14 cellular contexts compared by ENCODE assay signal in the genomic region with DNA sequence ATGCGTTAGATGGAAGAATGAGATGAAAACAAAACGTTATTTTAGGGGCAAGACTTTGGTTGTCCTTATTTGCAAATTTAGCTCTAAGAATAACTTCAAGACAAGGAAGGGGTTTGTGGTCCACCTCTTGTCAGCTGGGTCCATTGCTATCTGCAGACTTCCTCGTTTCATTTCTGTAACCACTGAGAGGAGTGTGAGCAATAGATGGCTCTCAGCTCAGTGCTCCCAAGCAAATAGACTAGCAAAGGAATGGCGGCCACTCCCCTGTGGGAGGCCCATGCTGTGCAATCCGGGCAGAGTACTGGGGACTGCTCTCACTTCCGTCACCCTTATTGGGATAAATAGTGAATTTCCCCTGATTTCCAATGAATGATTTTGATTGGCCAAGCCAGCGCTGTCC.
DNase-seq lines count a peak whose midpoint lies in the region; ATAC-seq, FAIRE-seq and TF ChIP-seq lines count a peak whose summit lies in the region.
"Had no signal": no experiment of that assay in that cellular context is flagged by ENCODE, and none has a peak within 500 bp of the region (broad histone marks: within the 10 kb centered on the region; RNA-seq: fewer than 3 reads in every experiment).

No MANE protein-coding gene starts in this region.

- no peak overlapping the region for H3K4me3 Mint-ChIP-seq in HFFc6

- no peaks in the 10 kb centered on the region; the same call in 1 of the 2 replicates for H3K27me3 Mint-ChIP-seq in HFFc6 (ENCODE audit: insufficient read depth)

- no peak for FAIRE-seq in H54 (lab: Jason Lieb, UNC)

- H4K20me1 ChIP-seq in OCI-LY3 (ENCODE audit: insufficient read depth, low read length), result no peaks in the 10 kb centered on the region

- H3K27ac ChIP-seq in OCI-LY3 (ENCODE audit: low read length), result no peak overlapping the region
- H3K27ac ChIP-seq: ascending aorta, testis had no signal

- TF ChIP-seq POLR2A in H54 (IDR thresholded peaks at IDR 0.05; ENCODE audit: low read depth, low read length), result no peak

- no peak for TF ChIP-seq CTCF in GM10248 (IDR thresholded peaks at IDR 0.05; ENCODE audit: control extremely low read depth, extremely low read depth, low read depth, missing control alignments)
- no peak for TF ChIP-seq CTCF in OCI-LY3 (IDR thresholded peaks at IDR 0.05; ENCODE audit: low read depth, low read length)
- no peak for TF ChIP-seq CTCF in HFFc6 (IDR thresholded peaks at IDR 0.05)

- POLR2A ChIA-PET in GM10248 (lab: Yijun Ruan, JAX), result no interaction called here

- no peaks in the 10 kb centered on the region for H3K79me2 ChIP-seq in OCI-LY3 (ENCODE audit: low read length)

- ATAC-seq in GM19397 (IDR thresholded peaks at IDR 0.05; ENCODE audit: unreplicated experiment), result peak; percentile 51
- ATAC-seq in HG03039 (IDR thresholded peaks at IDR 0.05; ENCODE audit: unreplicated experiment), result peak; percentile 44
- ATAC-seq in SK-N-SH treated with all-trans-retinoic acid at 6 μM for 48 hours, result no peak
- ATAC-seq: activated CD4-positive, CD25-positive, alpha-beta regulatory T cell treated with anti-CD3 and anti-CD28 coated beads, Interleukin-2, amount 50 U/mL, for 24 hours had no signal

- H3K4me3 ChIP-seq in OCI-LY3 (ENCODE audit: low read length), result peak overlapping the region; percentile 31
- H3K4me3 ChIP-seq: ascending aorta, lung, testis had no signal

- CTCF ChIA-PET in GM10248 (lab: Yijun Ruan, JAX), result interaction anchor here (1.1 to 1.4 kb wide), 2 partner anchors 10 to 14 kb away, joined by 3 read pairs; no protein-coding TSS in a partner anchor

- H3K4me2 ChIP-seq in OCI-LY3 (ENCODE audit: low read length), result peak overlapping the region; percentile 68

- H3K4me1 ChIP-seq in OCI-LY3 (ENCODE audit: low read length), result peaks cover 53% of the 10 kb centered on the region
- H3K4me1 ChIP-seq: ascending aorta, BE2C, testis had no signal

- no peak overlapping the region for H3K9ac ChIP-seq in OCI-LY3 (ENCODE audit: low read length)

- no peaks in the 10 kb centered on the region for H3K36me3 Mint-ChIP-seq in HFFc6 (ENCODE audit: low read depth)

- no peaks in the 10 kb centered on the region for H3K9me3 Mint-ChIP-seq in HFFc6

- H3K27ac Mint-ChIP-seq in HFFc6, result no peak overlapping the region

- no peaks in the 10 kb centered on the region for H3K36me3 ChIP-seq in OCI-LY3 (replicated peaks; ENCODE audit: low read depth, low read length)
- H3K36me3 ChIP-seq: ascending aorta, BE2C had no signal

- DNase-seq in GM10248 (ENCODE audit: extremely low spot score) (peak; percentile 63), HFFc6 (no peak), H54 (ENCODE audit: insufficient read length, low spot score) (no peak)
- no peak for DNase-seq in stimulated activated CD4-positive, alpha-beta T cell treated with anti-CD3 and anti-CD28 coated beads, Interleukin-4, amount 100 ng/mL, for 4 hours
- DNase-seq: BE2C, NCI-H524 treated with DMSO at 0.1 percent for 48 hours, testis had no signal

- H3K4me1 Mint-ChIP-seq in HFFc6 (ENCODE audit: low read depth), result no peaks in the 10 kb centered on the region

- H2AFZ ChIP-seq in OCI-LY3 (ENCODE audit: low read depth, low read length), result no peak overlapping the region

- H3K27me3 ChIP-seq in OCI-LY3 (ENCODE audit: low read depth, low read length), result no peaks in the 10 kb centered on the region
- H3K27me3 ChIP-seq: ascending aorta, BE2C, testis had no signal

- no peaks in the 10 kb centered on the region for H3K9me3 ChIP-seq in OCI-LY3 (ENCODE audit: insufficient read depth, low read length)
- H3K9me3 ChIP-seq: ascending aorta, BE2C, testis had no signal

TF ChIP-seq in SK-N-SH treated with all-trans-retinoic acid at 6 μM for 48 hours, 23 proteins besides CTCF, POLR2A, EP300 and RAD21:
- TF ChIP-seq PPARA (CRISPR knock-in tag; IDR thresholded peaks at IDR 0.05; ENCODE audit: borderline replicate concordance) (no peak), ISL1 (CRISPR knock-in tag; IDR thresholded peaks at IDR 0.05) (no peak), ZC3H10 (CRISPR knock-in tag; IDR thresholded peaks at IDR 0.05) (no peak), TOX (CRISPR knock-in tag; IDR thresholded peaks at IDR 0.05; ENCODE audit: borderline replicate concordance) (no peak), ZFP30 (CRISPR knock-in tag; IDR thresholded peaks at IDR 0.05) (no peak), ZNF8 (CRISPR knock-in tag; IDR thresholded peaks at IDR 0.05) (no peak), ZNF70 (CRISPR knock-in tag; IDR thresholded peaks at IDR 0.05) (no peak), ZFP3 (CRISPR knock-in tag; IDR thresholded peaks at IDR 0.05) (no peak)
- TF ChIP-seq, protein P1, sequence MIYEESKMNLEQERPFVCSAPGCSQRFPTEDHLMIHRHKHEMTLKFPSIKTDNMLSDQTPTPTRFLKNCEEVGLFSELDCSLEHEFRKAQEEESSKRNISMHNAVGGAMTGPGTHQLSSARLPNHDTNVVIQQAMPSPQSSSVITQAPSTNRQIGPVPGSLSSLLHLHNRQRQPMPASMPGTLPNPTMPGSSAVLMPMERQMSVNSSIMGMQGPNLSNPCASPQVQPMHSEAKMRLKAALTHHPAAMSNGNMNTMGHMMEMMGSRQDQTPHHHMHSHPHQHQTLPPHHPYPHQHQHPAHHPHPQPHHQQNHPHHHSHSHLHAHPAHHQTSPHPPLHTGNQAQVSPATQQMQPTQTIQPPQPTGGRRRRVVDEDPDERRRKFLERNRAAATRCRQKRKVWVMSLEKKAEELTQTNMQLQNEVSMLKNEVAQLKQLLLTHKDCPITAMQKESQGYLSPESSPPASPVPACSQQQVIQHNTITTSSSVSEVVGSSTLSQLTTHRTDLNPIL (CRISPR knock-in tag; IDR thresholded peaks at IDR 0.05; ENCODE audit: low read depth), result no peak
- TF ChIP-seq, protein P2, sequence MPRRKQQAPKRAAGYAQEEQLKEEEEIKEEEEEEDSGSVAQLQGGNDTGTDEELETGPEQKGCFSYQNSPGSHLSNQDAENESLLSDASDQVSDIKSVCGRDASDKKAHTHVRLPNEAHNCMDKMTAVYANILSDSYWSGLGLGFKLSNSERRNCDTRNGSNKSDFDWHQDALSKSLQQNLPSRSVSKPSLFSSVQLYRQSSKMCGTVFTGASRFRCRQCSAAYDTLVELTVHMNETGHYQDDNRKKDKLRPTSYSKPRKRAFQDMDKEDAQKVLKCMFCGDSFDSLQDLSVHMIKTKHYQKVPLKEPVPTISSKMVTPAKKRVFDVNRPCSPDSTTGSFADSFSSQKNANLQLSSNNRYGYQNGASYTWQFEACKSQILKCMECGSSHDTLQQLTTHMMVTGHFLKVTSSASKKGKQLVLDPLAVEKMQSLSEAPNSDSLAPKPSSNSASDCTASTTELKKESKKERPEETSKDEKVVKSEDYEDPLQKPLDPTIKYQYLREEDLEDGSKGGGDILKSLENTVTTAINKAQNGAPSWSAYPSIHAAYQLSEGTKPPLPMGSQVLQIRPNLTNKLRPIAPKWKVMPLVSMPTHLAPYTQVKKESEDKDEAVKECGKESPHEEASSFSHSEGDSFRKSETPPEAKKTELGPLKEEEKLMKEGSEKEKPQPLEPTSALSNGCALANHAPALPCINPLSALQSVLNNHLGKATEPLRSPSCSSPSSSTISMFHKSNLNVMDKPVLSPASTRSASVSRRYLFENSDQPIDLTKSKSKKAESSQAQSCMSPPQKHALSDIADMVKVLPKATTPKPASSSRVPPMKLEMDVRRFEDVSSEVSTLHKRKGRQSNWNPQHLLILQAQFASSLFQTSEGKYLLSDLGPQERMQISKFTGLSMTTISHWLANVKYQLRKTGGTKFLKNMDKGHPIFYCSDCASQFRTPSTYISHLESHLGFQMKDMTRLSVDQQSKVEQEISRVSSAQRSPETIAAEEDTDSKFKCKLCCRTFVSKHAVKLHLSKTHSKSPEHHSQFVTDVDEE (CRISPR knock-in tag; IDR thresholded peaks at IDR 0.05), result no peak
- TF ChIP-seq, protein P3, sequence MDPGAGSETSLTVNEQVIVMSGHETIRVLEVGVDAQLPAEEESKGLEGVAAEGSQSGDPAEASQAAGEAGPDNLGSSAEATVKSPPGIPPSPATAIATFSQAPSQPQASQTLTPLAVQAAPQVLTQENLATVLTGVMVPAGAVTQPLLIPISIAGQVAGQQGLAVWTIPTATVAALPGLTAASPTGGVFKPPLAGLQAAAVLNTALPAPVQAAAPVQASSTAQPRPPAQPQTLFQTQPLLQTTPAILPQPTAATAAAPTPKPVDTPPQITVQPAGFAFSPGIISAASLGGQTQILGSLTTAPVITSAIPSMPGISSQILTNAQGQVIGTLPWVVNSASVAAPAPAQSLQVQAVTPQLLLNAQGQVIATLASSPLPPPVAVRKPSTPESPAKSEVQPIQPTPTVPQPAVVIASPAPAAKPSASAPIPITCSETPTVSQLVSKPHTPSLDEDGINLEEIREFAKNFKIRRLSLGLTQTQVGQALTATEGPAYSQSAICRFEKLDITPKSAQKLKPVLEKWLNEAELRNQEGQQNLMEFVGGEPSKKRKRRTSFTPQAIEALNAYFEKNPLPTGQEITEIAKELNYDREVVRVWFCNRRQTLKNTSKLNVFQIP (CRISPR knock-in tag; IDR thresholded peaks at IDR 0.05; ENCODE audit: borderline replicate concordance, low read depth), result no peak
TF ChIP-seq in SK-N-SH treated with all-trans-retinoic acid at 6 μM for 48 hours: peak in this region for 0.
